1 cellular context compared by ENCODE assay signal in genomic region chr3:13009132-13009945, GRCh38.
TF ChIP-seq lines count a peak whose summit lies in the region.

No MANE protein-coding gene starts in this region.

TF ChIP-seq in GM12878, 131 proteins besides CTCF, POLR2A, EP300 and RAD21 (continued from another document and continues in another):
- TF ChIP-seq ZNF217 (IDR thresholded peaks at IDR 0.05) (peak; percentile 40; the same call in 1 of the 2 replicates), CBX3 (IDR thresholded peaks at IDR 0.05; ENCODE audit: borderline replicate concordance, low read depth) (no peak), HDGF (IDR thresholded peaks at IDR 0.05) (peak; percentile 85; the same call in 1 of the 2 replicates), KAT2A (conservative IDR thresholded peaks at IDR 0.05; ENCODE audit: control insufficient read depth, low read depth, low read length) (no peak), HDAC2 (IDR thresholded peaks at IDR 0.05) (no peak), NRF1 (conservative IDR thresholded peaks at IDR 0.05; ENCODE audit: low read depth, low read length) (no peak), ZBED1 (IDR thresholded peaks at IDR 0.05; ENCODE audit: borderline replicate concordance) (peak; percentile 54; the same call in 1 of the 2 replicates), SIX5 (IDR thresholded peaks at IDR 0.05; ENCODE audit: low read depth, low read length, severe bottlenecking) (no peak), SREBF1 (IDR thresholded peaks at IDR 0.05; ENCODE audit: low read length) (no peak; the same call in 1 of the 2 replicates), ZNF207 (IDR thresholded peaks at IDR 0.05; ENCODE audit: borderline replicate concordance) (no peak), E2F4 (IDR thresholded peaks at IDR 0.05; ENCODE audit: low read depth, low read length) (no peak), CREM (IDR thresholded peaks at IDR 0.05; ENCODE audit: low read depth) (peak; percentile 61; the same call in 1 of the 2 replicates), PML (IDR thresholded peaks at IDR 0.05; ENCODE audit: low read length) (no peak), ZNF384 (IDR thresholded peaks at IDR 0.05; ENCODE audit: borderline replicate concordance, low read depth, low read length) (no peak), EGR1 (IDR thresholded peaks at IDR 0.05; ENCODE audit: borderline replicate concordance in 1 of 2, low read depth in 2 of 2, low read length in 2 of 2) (0 out of 3 replicates have a peak, but pooled peaks of 1 of the 2 experiments have one; percentile 27), RBBP5 (conservative IDR thresholded peaks at IDR 0.05) (no peak), ZNF687 (IDR thresholded peaks at IDR 0.05) (peak; percentile 77), IRF5 (IDR thresholded peaks at IDR 0.05; ENCODE audit: borderline replicate concordance) (no peak), BCLAF1 (IDR thresholded peaks at IDR 0.05) (no peak), IRF3 (IDR thresholded peaks at IDR 0.05) (no peak), SP1 (IDR thresholded peaks at IDR 0.05; ENCODE audit: low read depth, low read length) (no peak), HCFC1 (IDR thresholded peaks at IDR 0.05; ENCODE audit: low read length) (no peak; the same call in 1 of the 2 replicates), ZNF622 (IDR thresholded peaks at IDR 0.05) (no peak), KLF5 (IDR thresholded peaks at IDR 0.05; ENCODE audit: partially characterized antibody) (peak; percentile 32), SMC3 (IDR thresholded peaks at IDR 0.05; ENCODE audit: borderline replicate concordance, low read length) (no peak), POLR2AphosphoS5 (IDR thresholded peaks at IDR 0.05; ENCODE audit: low read length) (no peak; the same call in 1 of the 2 replicates), YY1 (IDR thresholded peaks at IDR 0.05; ENCODE audit: low read depth, low read length) (no peak), TAF1 (IDR thresholded peaks at IDR 0.05; ENCODE audit: borderline replicate concordance, low read depth, low read length) (no peak), FOXM1 (IDR thresholded peaks at IDR 0.05; ENCODE audit: low read depth, low read length) (no peak), E2F8 (IDR thresholded peaks at IDR 0.05; ENCODE audit: low read depth, partially characterized antibody) (no peak), CBFB (IDR thresholded peaks at IDR 0.05; ENCODE audit: low read depth) (peak; percentile 84; the same call in 1 of the 2 replicates), USF1 (IDR thresholded peaks at IDR 0.05; ENCODE audit: borderline replicate concordance, extremely low read length, insufficient read depth, low read depth, low read length) (no peak), STAT1 (conservative IDR thresholded peaks at IDR 0.05) (no peak), BCL3 (IDR thresholded peaks at IDR 0.05; ENCODE audit: borderline replicate concordance, insufficient read depth, low read depth, low read length, poor library complexity, severe bottlenecking) (peak; percentile 59), RELA (IDR thresholded peaks at IDR 0.05; ENCODE audit: borderline replicate concordance, partially characterized antibody) (peak; percentile 70), CHD4 (IDR thresholded peaks at IDR 0.05) (no peak), SKIL (IDR thresholded peaks at IDR 0.05; ENCODE audit: low read depth, poor library complexity, severe bottlenecking) (peak; percentile 79)
